20 cellular contexts compared by ENCODE assay signal in genomic region chr11:73173755-73174494, GRCh38. TPM values are rescaled to one million over a fixed set of nuclear protein-coding genes. Genes with fewer than 3 reads are reported as not detected.
DNase-seq lines count a peak whose midpoint lies in the region; ATAC-seq and TF ChIP-seq lines count a peak whose summit lies in the region.
"Had no signal": no experiment of that assay in that cellular context is flagged by ENCODE, and none has a peak within 500 bp of the region (broad histone marks: within the 10 kb centered on the region; RNA-seq: fewer than 3 reads in every experiment).

No MANE protein-coding gene starts in this region.

- H3K27me3 ChIP-seq in cardiac muscle cell = peaks cover under 1% of the 10 kb centered on the region
- no peaks in the 10 kb centered on the region for H3K27me3 ChIP-seq in testis
- no peaks in the 10 kb centered on the region for H3K27me3 ChIP-seq in breast epithelium
- H3K27me3 ChIP-seq: adrenal gland, left lung had no signal

- peaks cover 12% of the 10 kb centered on the region for H3K4me1 Mint-ChIP-seq in neural crest cell

- no peaks in the 10 kb centered on the region for H3K9me3 ChIP-seq in cardiac muscle cell (ENCODE audit: low read depth)
- H3K9me3 ChIP-seq in testis = no peaks in the 10 kb centered on the region
- H3K9me3 ChIP-seq in breast epithelium = no peaks in the 10 kb centered on the region
- H3K9me3 ChIP-seq: adrenal gland, left lung had no signal

- H3K36me3 ChIP-seq in cardiac muscle cell (no peaks in the 10 kb centered on the region), testis (ENCODE audit: low read depth, missing control alignments) (no peaks in the 10 kb centered on the region), breast epithelium (no peaks in the 10 kb centered on the region)
- H3K36me3 ChIP-seq: adrenal gland, left lung had no signal

- H3K27ac Mint-ChIP-seq in neural crest cell (ENCODE audit: unreplicated experiment) = peak overlapping the region; percentile 71
- H3K27ac Mint-ChIP-seq: activated T-helper 1 cell treated with anti-CD3 and anti-CD28 coated beads, Interleukin-12 subunit alpha, Interleukin-12 subunit beta, Interleukin-2, Interleukin-4 antibody, amounts not matched to agents 30 ng/mL and 10 ng/mL and 1 ng/mL, durations not matched to agents 14 hours and 24 hours and 36 hours; HFFc6; progenitor cell of endocrine pancreas; T-helper 1 cell treated with Interleukin-12 subunit alpha and Interleukin-12 subunit beta and Interleukin-4 antibody, amounts not matched to agents 30 μg/mL and 1 μg/mL, for 36 hours had no signal

- no peaks in the 10 kb centered on the region for H3K36me3 Mint-ChIP-seq in neural crest cell (ENCODE audit: low read depth)

- ATAC-seq in GM19351 (IDR thresholded peaks at IDR 0.05; ENCODE audit: unreplicated experiment) = no peak
- ATAC-seq in HG03354 (IDR thresholded peaks at IDR 0.05; ENCODE audit: poor library complexity, severe bottlenecking, unreplicated experiment) = no peak
- ATAC-seq: left lung had no signal

- H3K4me1 ChIP-seq in cardiac muscle cell (ENCODE audit: low read depth) = peaks cover 23% of the 10 kb centered on the region
- peaks cover 53% of the 10 kb centered on the region for H3K4me1 ChIP-seq in testis
- no peaks in the 10 kb centered on the region for H3K4me1 ChIP-seq in breast epithelium

- TF ChIP-seq CTCF in cardiac muscle cell (IDR thresholded peaks at IDR 0.05; ENCODE audit: low read depth, low read length) (peak; percentile 4), neural crest cell (conservative IDR thresholded peaks at IDR 0.05) (no peak), testis (IDR thresholded peaks at IDR 0.05) (no peak), breast epithelium (IDR thresholded peaks at IDR 0.05) (no peak)

- H3K9me3 Mint-ChIP-seq in neural crest cell = no peaks in the 10 kb centered on the region
- H3K9me3 Mint-ChIP-seq: activated T-helper 1 cell treated with anti-CD3 and anti-CD28 coated beads, Interleukin-12 subunit alpha, Interleukin-12 subunit beta, Interleukin-2, Interleukin-4 antibody, amounts not matched to agents 30 ng/mL and 10 ng/mL and 1 ng/mL, durations not matched to agents 14 hours and 24 hours and 36 hours; HFFc6; T-helper 1 cell treated with Interleukin-12 subunit alpha and Interleukin-12 subunit beta and Interleukin-4 antibody, amounts not matched to agents 30 μg/mL and 1 μg/mL, for 36 hours had no signal

- intact Hi-C loops in testis (cut with DNase I; ENCODE audit: low total_unique reads) = no loop called here
- intact Hi-C loops in breast epithelium (cut with DNase I; ENCODE audit: low total_unique reads) = loop anchor here (10.0 kb wide), 1 partner anchor 449 kb away; no protein-coding TSS in a partner anchor

- H3K27ac ChIP-seq in cardiac muscle cell (no peak overlapping the region), testis (peak overlapping the region; percentile 77 to 83), breast epithelium (peak overlapping the region in 1 of 2 donors; percentile 38)
- H3K27ac ChIP-seq: left lung had no signal

- 52 to 57% methylated on average over 6 to 10 of the region's 11 CpGs for WGBS in testis, 2 donors

- no peak for TF ChIP-seq POLR2A in testis (IDR thresholded peaks at IDR 0.05)
- no peak for TF ChIP-seq POLR2A in breast epithelium (IDR thresholded peaks at IDR 0.05)

- DNase-seq in NCI-H226 (peak; percentile 27), cardiac muscle cell (ENCODE audit: low read depth in 1 of 2, low spot score in 1 of 2) (peak in 1 of 2 donors; percentile 34), neural crest cell (ENCODE audit: low read depth, low spot score) (no peak), testis (peak; percentile 65), breast epithelium (ENCODE audit: low spot score in 2 of 2) (no peak), nucleus accumbens (lab: John Stamatoyannopoulos, UW) (no peak)
- DNase-seq: activated CD8-positive, alpha-beta memory T cell treated with anti-CD3 and anti-CD28 coated beads for 24 hours; DND-41; HFFc6; NCI-H1930; NCI-H446 treated with DMSO at 0.1 percent for 48 hours; SHP77 treated with DMSO at 0.1 percent for 48 hours; stimulated activated naive CD4-positive, alpha-beta T cell treated with Interleukin-2 at 50 U/mL for 16 hours had no signal

- H3K4me3 ChIP-seq in cardiac muscle cell = no peak overlapping the region
- no peak overlapping the region for H3K4me3 ChIP-seq in testis
- H3K4me3 ChIP-seq in breast epithelium = no peak overlapping the region
- H3K4me3 ChIP-seq: adrenal gland, left lung had no signal

- no peak overlapping the region for H3K4me3 Mint-ChIP-seq in neural crest cell
- H3K4me3 Mint-ChIP-seq: activated T-helper 1 cell treated with anti-CD3 and anti-CD28 coated beads, Interleukin-12 subunit alpha, Interleukin-12 subunit beta, Interleukin-2, Interleukin-4 antibody, amounts not matched to agents 30 ng/mL and 10 ng/mL and 1 ng/mL, durations not matched to agents 14 hours and 24 hours and 36 hours; HFFc6; T-helper 1 cell treated with Interleukin-12 subunit alpha and Interleukin-12 subunit beta and Interleukin-4 antibody, amounts not matched to agents 30 μg/mL and 1 μg/mL, for 36 hours had no signal

- H3K27me3 Mint-ChIP-seq in neural crest cell (ENCODE audit: low read depth) = peaks cover 4% of the 10 kb centered on the region

RNA-seq across cellular contexts. Expression of gene FCHSD2, which starts 31.8 kb away (rescaled TPM):
- 9.6 and 12.3 TPM in 2 replicates for total RNA-seq in cardiac muscle cell
- 16.9 and 31.4 TPM in 2 replicates for polyA plus RNA-seq in cardiac muscle cell
- total RNA-seq in neural crest cell = 32.2 and 34.4 TPM in 2 replicates
- 10 to 100 TPM; 65.9 to 69.6 TPM for total RNA-seq in testis
- polyA plus RNA-seq in testis (ENCODE audit: insufficient read depth, low read depth, low replicate concordance) = 44.0 TPM
- 10 to 100 TPM; 15.5 to 23.4 (median 19.0) TPM for total RNA-seq in breast epithelium

RNA-seq across cellular contexts. Expression of gene P2RY2, which starts 44.2 kb away (rescaled TPM):
- total RNA-seq in cardiac muscle cell = 0.25 and 0.48 TPM in 2 replicates
- 0.40 and 0.83 TPM in 2 replicates for polyA plus RNA-seq in cardiac muscle cell
- 0.14 and 0.27 TPM in 2 replicates for total RNA-seq in neural crest cell
- 1 to 10 TPM; 2.0 to 3.6 TPM for total RNA-seq in testis
- polyA plus RNA-seq in testis (ENCODE audit: insufficient read depth, low read depth, low replicate concordance) = 0.94 TPM
- total RNA-seq in breast epithelium = 1 to 10 TPM in 2 of 3 donors, under 1 TPM in 1; 0.32 to 7.6 (median 5.2) TPM
- total RNA-seq: activated T-helper 1 cell treated with anti-CD3 and anti-CD28 coated beads, Interleukin-12 subunit alpha, Interleukin-12 subunit beta, Interleukin-2, Interleukin-4 antibody, amounts not matched to agents 30 ng/mL and 10 ng/mL and 1 ng/mL, durations not matched to agents 14 hours and 24 hours and 36 hours had no signal

Comparison
In these comparisons a context has a peak if more than half of its experiments do, and no peak if none do; other contexts are left out.
1. DNase-seq: peak in NCI-H226 (single experiment) and testis (single experiment); none in neural crest cell (single experiment), breast epithelium (0 of 2) and nucleus accumbens (0 of 56).